Comparison of ENCODE assay signal across 17 cellular contexts in the genomic region with DNA sequence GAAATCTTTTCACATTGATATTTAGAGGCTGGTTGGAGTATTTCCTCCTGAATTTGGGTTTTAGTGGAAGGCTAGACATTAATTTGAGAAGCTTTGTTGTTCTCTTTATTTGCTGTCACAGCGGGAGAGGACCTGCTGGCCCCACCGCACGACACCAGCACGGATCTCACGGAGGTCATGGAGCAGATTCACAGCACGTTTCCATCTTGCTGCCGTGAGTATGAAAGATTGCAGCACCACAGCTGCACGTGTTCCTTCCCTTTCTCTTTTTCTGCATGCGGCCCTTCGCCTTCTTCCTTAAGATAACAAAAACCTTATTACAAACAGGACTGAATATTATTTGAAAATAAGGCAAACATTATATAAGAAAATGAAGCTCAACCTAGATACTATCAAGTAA.
A peak's percentile ranks its signal among the peaks of the same experiment; 100 is the strongest.
DNase-seq lines count a peak whose midpoint lies in the region; ATAC-seq and TF ChIP-seq lines count a peak whose summit lies in the region.
"Had no signal": no experiment of that assay in that cellular context is flagged by ENCODE, and none has a peak within 500 bp of the region (broad histone marks: within the 10 kb centered on the region; RNA-seq: fewer than 3 reads in every experiment).

No MANE protein-coding gene starts in this region.

- DNase-seq in NCI-H2107 treated with DMSO at 0.1 percent for 48 hours (lab: John Stamatoyannopoulos, UW; ENCODE audit: unreplicated experiment) (peak; percentile 80), NCI-H2107 (lab: John Stamatoyannopoulos, UW) (no peak), NCI-H2081 (lab: John Stamatoyannopoulos, UW) (peak; percentile 42 to 75), NCI-H774 (lab: John Stamatoyannopoulos, UW) (peak; percentile 29), smooth muscle cell of the brain vasculature (ENCODE audit: low read depth, low spot score) (peak; percentile 63), psoas muscle (no peak), Peyer's patch (no peak), globus pallidus (ENCODE audit: low spot score) (no peak)
- DNase-seq: CD8-positive, alpha-beta T cell; DMS79; MV-4-11; NCI-H1694 treated with DMSO at 0.1 percent for 48 hours; NCI-H226; NCI-H82; SHP77 had no signal

- intact Hi-C loops in psoas muscle (cut with DNase I): no loop called here

- no peak for ATAC-seq in psoas muscle
- ATAC-seq: CD8-positive, alpha-beta T cell; K562 had no signal

- TF ChIP-seq CTCF in psoas muscle (IDR thresholded peaks at IDR 0.05) (no peak), Peyer's patch (IDR thresholded peaks at IDR 0.05) (no peak)

- no peak for TF ChIP-seq POLR2A in Peyer's patch (IDR thresholded peaks at IDR 0.05)

- H3K36me3 ChIP-seq in psoas muscle (ENCODE audit: insufficient read depth in 1 of 2, low read depth in 1 of 2): peaks cover 8 to 72% of the 10 kb centered on the region in 2 donors
- H3K36me3 ChIP-seq in Peyer's patch: peaks cover 0 to 48% (median 0%) of the 10 kb centered on the region in 3 donors

- H3K27me3 ChIP-seq in psoas muscle (ENCODE audit: insufficient read depth in 3 of 3, low read length in 2 of 3): no peaks in the 10 kb centered on the region
- no peaks in the 10 kb centered on the region for H3K27me3 ChIP-seq in Peyer's patch

- H3K9me3 ChIP-seq in psoas muscle: no peaks in the 10 kb centered on the region
- H3K9me3 ChIP-seq in Peyer's patch: no peaks in the 10 kb centered on the region

- H3K27ac ChIP-seq in psoas muscle (no peak overlapping the region), Peyer's patch (no peak overlapping the region)
- H3K27ac ChIP-seq: 22Rv1 had no signal

- H3K4me3 ChIP-seq in psoas muscle (no peak overlapping the region), Peyer's patch (no peak overlapping the region)
- H3K4me3 ChIP-seq: K562 had no signal

- H3K4me1 ChIP-seq in psoas muscle (no peaks in the 10 kb centered on the region), Peyer's patch (no peaks in the 10 kb centered on the region)

- 91 to 95% (median 93%) methylated on average over 10 of the region's 10 CpGs for WGBS in psoas muscle, 3 donors

Comparison
In these comparisons a context has a peak if more than half of its experiments do, and no peak if none do; other contexts are left out.
1. DNase-seq: peak in NCI-H2107 treated with DMSO at 0.1 percent for 48 hours (single experiment), NCI-H2081 (2 of 2), NCI-H774 (single experiment) and smooth muscle cell of the brain vasculature (single experiment); none in NCI-H2107 (single experiment), psoas muscle (0 of 2), Peyer's patch (0 of 3) and globus pallidus (single experiment).